ENCODE assay signal across 9 cellular contexts in genomic region chr17:65057520-65058075, GRCh38. TPM values are rescaled to one million over a fixed set of nuclear protein-coding genes. Genes with fewer than 3 reads are reported as not detected.
DNase-seq lines count a peak whose midpoint lies in the region; ATAC-seq, FAIRE-seq and TF ChIP-seq lines count a peak whose summit lies in the region.
"Had no signal": no experiment of that assay in that cellular context is flagged by ENCODE, and none has a peak within 500 bp of the region (broad histone marks: within the 10 kb centered on the region; RNA-seq: fewer than 3 reads in every experiment).

No MANE protein-coding gene starts in this region.

- H3K27me3 ChIP-seq in mucosa of stomach (ENCODE audit: control insufficient read depth, insufficient read depth, low read length) = no peaks in the 10 kb centered on the region

- H3K27ac ChIP-seq in A549 (peak overlapping the region; percentile 92 to 97), coronary artery (peak overlapping the region; percentile 93 to 97)

- CTCF ChIA-PET in A549 (lab: Yijun Ruan, JAX) = interaction anchor here (0.7 to 3.6 kb wide), 7 partner anchors 13 to 98 kb away, joined by 3 to 38 read pairs (median 3); no protein-coding TSS in a partner anchor

- peak overlapping the region; percentile 70 for H3K4me2 ChIP-seq in A549

- FAIRE-seq in A549 (lab: Jason Lieb, UNC) = no peak
- FAIRE-seq: endothelial cell of umbilical vein had no signal

- H3K9ac ChIP-seq in mucosa of stomach (ENCODE audit: low read length) = peak overlapping the region; percentile 97

- TF ChIP-seq EP300 in A549 (IDR thresholded peaks at IDR 0.05) = no peak

- no peak for TF ChIP-seq RAD21 in A549 (conservative IDR thresholded peaks at IDR 0.05 in 1 of 2, IDR thresholded peaks at IDR 0.05 in 1 of 2)

- ATAC-seq in A549 (no peak), GM18868 (IDR thresholded peaks at IDR 0.05; ENCODE audit: unreplicated experiment) (no peak)

- H3K4me3 ChIP-seq in A549 (peak overlapping the region; percentile 82), coronary artery (peak overlapping the region; percentile 85), mucosa of stomach (ENCODE audit: low read length) (peak overlapping the region; percentile 68)
- H3K4me3 ChIP-seq in Jurkat, Clone E6-1 (ENCODE audit: low read length) = peak overlapping the region; percentile 81

- H3K36me3 ChIP-seq in mucosa of stomach (ENCODE audit: control insufficient read depth, insufficient read depth, low read length) = no peaks in the 10 kb centered on the region

- 72% methylated on average over 17 of the region's 17 CpGs for WGBS in A549 (ENCODE audit: missing lambda C conversion rate)

- peaks cover 39% of the 10 kb centered on the region for H3K4me1 ChIP-seq in A549
- H3K4me1 ChIP-seq in mucosa of stomach (ENCODE audit: control insufficient read depth, insufficient read depth, low read length) = peaks cover 39% of the 10 kb centered on the region

- peak in 1 of 2 experiments; percentile 55 for DNase-seq in A549 (ENCODE audit: low read depth in 1 of 2, low spot score in 1 of 2)
- DNase-seq in Jurkat, Clone E6-1 (ENCODE audit: low read depth, low spot score) = no peak
- no peak for DNase-seq in coronary artery (ENCODE audit: low spot score)
- DNase-seq in NCI-H226 = no peak
- no peak for DNase-seq in SIG-M5 (lab: John Stamatoyannopoulos, UW)
- no peak for DNase-seq in NCI-H1105 (lab: John Stamatoyannopoulos, UW)

- TF ChIP-seq CTCF in A549 (IDR thresholded peaks at IDR 0.05) = no peak
- no peak for TF ChIP-seq CTCF in coronary artery (IDR thresholded peaks at IDR 0.05)

- TF ChIP-seq POLR2A in A549 (IDR thresholded peaks at IDR 0.05; ENCODE audit: low read length) = no peak; the same call in 1 of the 2 replicates

- H3K9me3 ChIP-seq in A549 (no peaks in the 10 kb centered on the region), mucosa of stomach (ENCODE audit: control insufficient read depth, low read length) (no peaks in the 10 kb centered on the region)

- POLR2A ChIA-PET in A549 (lab: Yijun Ruan, JAX) = interaction anchor here (0.7 to 4.2 kb wide), 8 partner anchors 15 to 82 kb away, joined by 3 to 34 read pairs (median 6); no protein-coding TSS in a partner anchor

TF ChIP-seq in A549, 52 proteins besides CTCF, POLR2A, EP300 and RAD21:
- TF ChIP-seq HEYL (CRISPR knock-in tag; IDR thresholded peaks at IDR 0.05) = no peak
- TF ChIP-seq KDM5A (IDR thresholded peaks at IDR 0.05) = no peak
- TF ChIP-seq HOXA7 (CRISPR knock-in tag; IDR thresholded peaks at IDR 0.05) = no peak
- no peak for TF ChIP-seq JUN (IDR thresholded peaks at IDR 0.05)
- TF ChIP-seq FOSL2 (IDR thresholded peaks at IDR 0.05) = no peak
- TF ChIP-seq FOSL2 (CRISPR knock-in tag; IDR thresholded peaks at IDR 0.05) = no peak
- no peak for TF ChIP-seq MAZ (IDR thresholded peaks at IDR 0.05; ENCODE audit: borderline replicate concordance, low read depth, low read length)
- no peak for TF ChIP-seq ZNF302 (CRISPR knock-in tag; IDR thresholded peaks at IDR 0.05)
- TF ChIP-seq HOXB13 (CRISPR knock-in tag; IDR thresholded peaks at IDR 0.05; ENCODE audit: low read depth) = no peak
- no peak for TF ChIP-seq EHMT2 (IDR thresholded peaks at IDR 0.05; ENCODE audit: low read depth)
- no peak for TF ChIP-seq SMC3 (IDR thresholded peaks at IDR 0.05)
- TF ChIP-seq POLR2AphosphoS2 (conservative IDR thresholded peaks at IDR 0.05; ENCODE audit: low read length) = no peak
- no peak for TF ChIP-seq MYC (IDR thresholded peaks at IDR 0.05; ENCODE audit: borderline replicate concordance, low read length)
- no peak for TF ChIP-seq BHLHE40 (IDR thresholded peaks at IDR 0.05; ENCODE audit: low read depth, low read length)
- no peak for TF ChIP-seq GATA3 (IDR thresholded peaks at IDR 0.05; ENCODE audit: borderline replicate concordance)
- TF ChIP-seq TFCP2L1 (CRISPR knock-in tag; IDR thresholded peaks at IDR 0.05) = no peak
- TF ChIP-seq EHF (CRISPR knock-in tag; IDR thresholded peaks at IDR 0.05) = no peak
- no peak for TF ChIP-seq HOXB5 (CRISPR knock-in tag; IDR thresholded peaks at IDR 0.05)
- no peak for TF ChIP-seq ZC3H11A (IDR thresholded peaks at IDR 0.05)
- no peak for TF ChIP-seq RNF2 (IDR thresholded peaks at IDR 0.05; ENCODE audit: borderline replicate concordance, low read depth)
- TF ChIP-seq ESRRA (IDR thresholded peaks at IDR 0.05; ENCODE audit: borderline replicate concordance, low read length) = no peak

RNA-seq across cellular contexts. Expression of gene GNA13, which starts 1.1 kb away (rescaled TPM):
- polyA plus RNA-seq in A549 (2011; rRNA removed) (79.7 and 95.8 TPM in 2 replicates), A549 (2017; fragmentation: RNase III; extraction: RNeasy Plus Mini Kit Qiagen cat#74134 plus additional on column Dnase treatment) (32.5 to 34.4 TPM (median 33.1 TPM) in 3 replicates)
- polyA plus RNA-seq in A549 (2012; cell fraction: cytosol; rRNA removed) = 15.5 and 18.3 TPM in 2 replicates
- 7.2 and 10.1 TPM in 2 replicates for polyA plus RNA-seq in A549 (2012; cell fraction: nucleus; rRNA removed)
- polyA minus RNA-seq in A549 (2011; rRNA and poly(A)+ RNA removed) = 50.0 and 51.2 TPM in 2 replicates
- 31.5 TPM for polyA plus RNA-seq in Jurkat, Clone E6-1 (2012; ENCODE audit: insufficient read depth, insufficient read length)
